1 cellular context compared by ENCODE assay signal in the genomic region with DNA sequence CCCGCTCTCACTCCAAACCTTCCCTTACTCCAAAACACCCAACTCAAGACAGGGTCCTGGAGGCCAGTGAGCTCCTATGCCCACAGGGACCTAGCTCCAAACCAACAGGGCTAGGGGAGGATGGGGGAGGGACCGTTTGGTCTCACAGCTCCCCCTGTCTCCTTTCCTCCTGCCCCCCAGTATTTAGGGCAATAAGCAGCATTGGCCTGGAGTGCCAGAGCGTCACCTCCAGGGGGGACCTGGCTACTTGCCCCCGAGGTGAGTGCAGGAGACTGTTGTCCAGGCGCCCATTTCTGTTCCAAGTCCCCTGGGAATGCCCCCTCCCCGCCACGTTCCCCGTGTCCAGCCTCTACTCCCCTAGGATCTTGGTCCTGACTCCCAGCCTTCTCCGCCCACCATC.
TF ChIP-seq lines count a peak whose summit lies in the region.

No MANE protein-coding gene starts in this region.

TF ChIP-seq in HEK293T, 16 proteins besides CTCF, POLR2A, EP300 and RAD21:
- TF ChIP-seq L3MBTL2 (conservative IDR thresholded peaks at IDR 0.05) (no peak), FOXM1 (IDR thresholded peaks at IDR 0.05; ENCODE audit: borderline replicate concordance) (no peak), TARDBP (IDR thresholded peaks at IDR 0.05) (no peak), HDGF (IDR thresholded peaks at IDR 0.05; ENCODE audit: borderline replicate concordance) (no peak), LEF1 (IDR thresholded peaks at IDR 0.05; ENCODE audit: borderline replicate concordance) (no peak), ARNT (IDR thresholded peaks at IDR 0.05) (no peak), SP1 (IDR thresholded peaks at IDR 0.05) (no peak), CTBP1 (IDR thresholded peaks at IDR 0.05; ENCODE audit: borderline replicate concordance) (no peak), FOXK2 (IDR thresholded peaks at IDR 0.05) (no peak), SUZ12 (IDR thresholded peaks at IDR 0.05) (no peak), NFRKB (IDR thresholded peaks at IDR 0.05) (no peak), ELF4 (IDR thresholded peaks at IDR 0.05) (no peak), BHLHE40 (IDR thresholded peaks at IDR 0.05; ENCODE audit: borderline replicate concordance) (no peak), FOXA1 (IDR thresholded peaks at IDR 0.05) (no peak), ZNF384 (IDR thresholded peaks at IDR 0.05) (no peak)
- TF ChIP-seq, protein P1, sequence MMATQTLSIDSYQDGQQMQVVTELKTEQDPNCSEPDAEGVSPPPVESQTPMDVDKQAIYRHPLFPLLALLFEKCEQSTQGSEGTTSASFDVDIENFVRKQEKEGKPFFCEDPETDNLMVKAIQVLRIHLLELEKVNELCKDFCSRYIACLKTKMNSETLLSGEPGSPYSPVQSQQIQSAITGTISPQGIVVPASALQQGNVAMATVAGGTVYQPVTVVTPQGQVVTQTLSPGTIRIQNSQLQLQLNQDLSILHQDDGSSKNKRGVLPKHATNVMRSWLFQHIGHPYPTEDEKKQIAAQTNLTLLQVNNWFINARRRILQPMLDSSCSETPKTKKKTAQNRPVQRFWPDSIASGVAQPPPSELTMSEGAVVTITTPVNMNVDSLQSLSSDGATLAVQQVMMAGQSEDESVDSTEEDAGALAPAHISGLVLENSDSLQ (IDR thresholded peaks at IDR 0.05): no peak
